8 cellular contexts compared by ENCODE assay signal in genomic region chr3:184133840-184134745, GRCh38. TPM values are rescaled to one million over a fixed set of nuclear protein-coding genes. Genes with fewer than 3 reads are reported as not detected.
A peak's percentile ranks its signal among the peaks of the same experiment; 100 is the strongest.
DNase-seq lines count a peak whose midpoint lies in the region; ATAC-seq and TF ChIP-seq lines count a peak whose summit lies in the region.

No MANE protein-coding gene starts in this region.

- H3K4me3 ChIP-seq in iPS DF 6.9 (ENCODE audit: low read length) = peak overlapping the region; percentile 69; the same call in 1 of the 2 replicates

- no CpG with 5 or more reads among the region's 37 CpGs for WGBS in iPS DF 6.9 (ENCODE audit: insufficient coverage, insufficient read length)

- no peaks in the 10 kb centered on the region for H3K36me3 ChIP-seq in iPS DF 6.9 (ENCODE audit: control insufficient read depth, insufficient read depth, low read length)

- H3K4me1 Mint-ChIP-seq in MCF 10A (ENCODE audit: insufficient read depth, unreplicated experiment) = peaks cover 17% of the 10 kb centered on the region

- DNase-seq in NCI-H146 treated with DMSO at 0.1 percent for 48 hours (lab: John Stamatoyannopoulos, UW; ENCODE audit: unreplicated experiment) (peak; percentile 80), T-helper 2 cell (peak in 4 of 5 experiments; percentile 7 to 43 (median 27)), MCF 10A (ENCODE audit: unreplicated experiment) (peak; percentile 85), iPS DF 6.9 (ENCODE audit: low read depth, low spot score) (no peak), renal cortical epithelial cell (ENCODE audit: low read depth) (peak; percentile 69)

- CTCF ChIA-PET in MCF 10A (lab: Yijun Ruan, JAX) = interaction anchor here (0.8 to 1.6 kb wide), 6 partner anchors 9 to 250 kb away, joined by 3 to 5 read pairs (median 3); partner anchors contain the start of genes ABCC5, EEF1AKMT4 and PARL

- peak overlapping the region; percentile 83 for H3K27ac Mint-ChIP-seq in MCF 10A (ENCODE audit: low read depth, unreplicated experiment)

- H3K36me3 Mint-ChIP-seq in MCF 10A (ENCODE audit: insufficient read depth, unreplicated experiment) = peaks cover 5% of the 10 kb centered on the region

- POLR2A ChIA-PET in MCF 10A (lab: Yijun Ruan, JAX) = interaction anchor here (0.6 to 4.5 kb wide), 35 partner anchors 9 to 249 kb away, joined by 3 to 59 read pairs (median 5); partner anchors contain the start of genes ABCC5, ABCF3, AP2M1 and CLCN2

- no peaks in the 10 kb centered on the region for H3K27me3 Mint-ChIP-seq in MCF 10A (ENCODE audit: insufficient read depth, unreplicated experiment)

- intact Hi-C loops in MCF 10A (cut with micrococcal nuclease) = loop anchor here (2.0 to 10.0 kb wide), 2 partner anchors 99 to 239 kb away; partner anchors contain the start of gene HTR3D

- TF ChIP-seq CTCF in C4-2B (conservative IDR thresholded peaks at IDR 0.05) = no peak; the same call in 1 of the 2 replicates
- no peak for TF ChIP-seq CTCF in MCF 10A (IDR thresholded peaks at IDR 0.05; ENCODE audit: unreplicated experiment)

- H3K4me3 Mint-ChIP-seq in MCF 10A (ENCODE audit: unreplicated experiment) = peak overlapping the region; percentile 99

- no peaks in the 10 kb centered on the region for H3K9me3 ChIP-seq in iPS DF 6.9 (ENCODE audit: control insufficient read depth, insufficient read depth, low read length)

- H3K27me3 ChIP-seq in iPS DF 6.9 (ENCODE audit: control insufficient read depth, insufficient read depth, low read length) = no peaks in the 10 kb centered on the region

- BruUV-seq in MCF 10A (replicated peaks; lab: Mats Ljungman, UMichigan) = no TSS peak

- ATAC-seq in GM21423 (IDR thresholded peaks at IDR 0.05; ENCODE audit: unreplicated experiment) (peak; percentile 36), HG02678 (IDR thresholded peaks at IDR 0.05; ENCODE audit: unreplicated experiment) (no peak)

- H3K27ac ChIP-seq in C4-2B = peak overlapping the region; percentile 99
- H3K27ac ChIP-seq in iPS DF 6.9 (ENCODE audit: low read length) = no peak overlapping the region

- H3K9me3 Mint-ChIP-seq in MCF 10A (ENCODE audit: unreplicated experiment) = no peaks in the 10 kb centered on the region

- no peaks in the 10 kb centered on the region for H3K4me1 ChIP-seq in iPS DF 6.9 (ENCODE audit: control insufficient read depth, insufficient read depth, low read length)

RNA-seq across cellular contexts. Expression of gene EIF2B5, which starts 1.1 kb away (rescaled TPM):
- total RNA-seq in MCF 10A (2022) = 33.8 and 36.1 TPM in 2 replicates
- total RNA-seq in renal cortical epithelial cell = 36.1 and 43.8 TPM in 2 replicates

RNA-seq across cellular contexts. Expression of gene DVL3, which starts 21.1 kb away (rescaled TPM):
- 73.4 and 74.5 TPM in 2 replicates for total RNA-seq in MCF 10A (2022)
- total RNA-seq in renal cortical epithelial cell = 16.8 and 63.6 TPM in 2 replicates

RNA-seq across cellular contexts. Expression of gene HTR3E, which starts 37.2 kb away (rescaled TPM):
- total RNA-seq in MCF 10A (2022) (not detected in 2 replicates), renal cortical epithelial cell (not detected in 2 replicates)

RNA-seq across cellular contexts. Expression of gene AP2M1, which starts 40.6 kb away (rescaled TPM):
- 280 and 301 TPM in 2 replicates for total RNA-seq in MCF 10A (2022)
- 299 and 523 TPM in 2 replicates for total RNA-seq in renal cortical epithelial cell

RNA-seq across cellular contexts. Expression of gene ABCF3, which starts 51.9 kb away (rescaled TPM):
- total RNA-seq in MCF 10A (2022) (62.7 and 73.9 TPM in 2 replicates), renal cortical epithelial cell (17.9 and 53.3 TPM in 2 replicates)
